Comparison of ENCODE assay signal across 38 cellular contexts in the genomic region with DNA sequence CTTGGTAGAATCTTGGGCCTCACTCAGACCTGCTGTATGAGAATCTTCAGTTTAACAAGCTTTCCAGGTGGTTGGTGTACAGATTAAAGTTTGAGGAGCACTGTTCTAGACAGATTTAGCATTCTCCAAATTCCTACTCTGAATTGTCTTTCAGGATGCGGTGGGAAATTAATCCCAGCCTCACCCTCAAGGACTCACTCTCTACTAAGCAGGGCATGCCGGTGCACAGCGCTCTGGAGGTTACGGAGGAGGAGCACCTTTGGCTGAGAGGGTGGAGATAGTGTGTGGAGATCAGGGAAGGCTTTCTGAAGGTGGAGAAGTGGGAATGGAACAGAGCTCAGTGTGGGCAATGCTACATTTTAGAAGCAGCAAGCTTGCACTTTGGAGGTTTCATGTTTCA.
"Had no signal": no experiment of that assay in that cellular context is flagged by ENCODE, and none has a peak within 500 bp of the region (broad histone marks: within the 10 kb centered on the region; RNA-seq: fewer than 3 reads in every experiment).

No MANE protein-coding gene starts in this region.

- H3K4me3 ChIP-seq: adrenal gland, ascending aorta, body of pancreas, breast epithelium, cardiac muscle cell had no signal

- H3K27ac Mint-ChIP-seq: activated naive CD4-positive, alpha-beta T cell treated with anti-CD3 and anti-CD28 coated beads for 36 hours; activated naive CD4-positive, alpha-beta T cell treated with anti-CD3 and anti-CD28 coated beads, Interleukin-2, amount 10 ng/mL, durations not matched to agents 7 days and 5 days; activated naive CD4-positive, alpha-beta T cell treated with anti-CD3 and anti-CD28 coated beads, Interleukin-2, amount 50 U/mL, for 24 hours; activated naive CD4-positive, alpha-beta T cell treated with anti-CD3 and anti-CD28 coated beads, Interleukin-2, amount 50 U/mL, for 72 hours; activated naive CD8-positive, alpha-beta T cell; activated naive CD8-positive, alpha-beta T cell treated with anti-CD3 and anti-CD28 coated beads for 36 hours; activated naive CD8-positive, alpha-beta T cell treated with anti-CD3 and anti-CD28 coated beads, Interleukin-2, amount 10 ng/mL, durations not matched to agents 7 days and 5 days; activated naive CD8-positive, alpha-beta T cell treated with anti-CD3 and anti-CD28 coated beads, Interleukin-2, amount 50 U/mL, for 24 hours; activated T-cell treated with anti-CD3 and anti-CD28 coated beads, Interleukin-2, amount 50 U/mL, for 24 hours; activated T-cell treated with anti-CD3 and anti-CD28 coated beads, Interleukin-2, amount 50 U/mL, for 72 hours; activated T-helper 1 cell treated with anti-CD3 and anti-CD28 coated beads, Interleukin-12 subunit alpha, Interleukin-12 subunit beta, Interleukin-2, Interleukin-4 antibody, amounts not matched to agents 30 ng/mL and 10 ng/mL and 1 ng/mL, durations not matched to agents 14 hours and 24 hours and 36 hours; activated T-helper 17 cell treated with anti-CD3 and anti-CD28 coated beads, Interleukin-2, amount 50 U/mL, for 72 hours; activated T-helper 2 cell treated with anti-CD3 and anti-CD28 coated beads, Interferon-gamma antibody, Interleukin-2, Interleukin-4, amounts not matched to agents 10 μg/mL and 5 μg/mL and 100 μg/mL, durations not matched to agents 14 hours and 24 hours and 36 hours; brain had no signal

- DNase-seq: activated effector memory CD4-positive, alpha-beta T cell treated with anti-CD3 and anti-CD28 coated beads, Interleukin-2, amount 50 U/mL, for 16 hours; activated effector memory CD4-positive, alpha-beta T cell treated with Interleukin-2 at 50 U/mL for 16 hours; activated gamma-delta T cell; activated gamma-delta T cell treated with Interleukin-2 at 50 U/mL for 16 hours; activated naive CD4-positive, alpha-beta T cell; activated naive CD4-positive, alpha-beta T cell treated with anti-CD3 and anti-CD28 coated beads for 36 hours; activated naive CD4-positive, alpha-beta T cell treated with anti-CD3 and anti-CD28 coated beads, Interleukin-2, amount 10 ng/mL, durations not matched to agents 7 days and 5 days; activated naive CD4-positive, alpha-beta T cell treated with anti-CD3 and anti-CD28 coated beads, Interleukin-2, amount 50 U/mL, for 16 hours; activated naive CD4-positive, alpha-beta T cell treated with Interleukin-2 at 50 U/mL for 16 hours; activated naive CD8-positive, alpha-beta T cell treated with anti-CD3 and anti-CD28 coated beads for 36 hours; activated naive CD8-positive, alpha-beta T cell treated with anti-CD3 and anti-CD28 coated beads, Interleukin-2, amount 10 ng/mL, durations not matched to agents 7 days and 5 days; activated naive CD8-positive, alpha-beta T cell treated with anti-CD3 and anti-CD28 coated beads, Interleukin-2, amount 50 U/mL, for 24 hours; activated T-cell treated with anti-CD3 and anti-CD28 coated beads, Interleukin-2, amount 50 U/mL, for 1 hour; activated T-cell treated with anti-CD3 and anti-CD28 coated beads, Interleukin-2, amount 50 U/mL, for 24 hours; activated T-cell treated with anti-CD3 and anti-CD28 coated beads, Interleukin-2, amount 50 U/mL, for 4 hours; activated T-cell treated with anti-CD3 and anti-CD28 coated beads, Interleukin-2, amount 50 U/mL, for 48 hours; activated T-cell treated with anti-CD3 and anti-CD28 coated beads, Interleukin-2, amount 50 U/mL, for 72 hours; adrenal gland; amniotic stem cell; amygdala; aorta; body of pancreas; brain microvascular endothelial cell; caudate nucleus; central memory CD4-positive, alpha-beta T cell; cerebellar nuclear complex had no signal

- H3K36me3 Mint-ChIP-seq: activated naive CD4-positive, alpha-beta T cell treated with anti-CD3 and anti-CD28 coated beads, Interleukin-2, amount 10 ng/mL, durations not matched to agents 7 days and 5 days; activated naive CD4-positive, alpha-beta T cell treated with anti-CD3 and anti-CD28 coated beads, Interleukin-2, amount 50 U/mL, for 24 hours; activated naive CD4-positive, alpha-beta T cell treated with anti-CD3 and anti-CD28 coated beads, Interleukin-2, amount 50 U/mL, for 72 hours; activated naive CD8-positive, alpha-beta T cell; activated naive CD8-positive, alpha-beta T cell treated with anti-CD3 and anti-CD28 coated beads for 36 hours; activated naive CD8-positive, alpha-beta T cell treated with anti-CD3 and anti-CD28 coated beads, Interleukin-2, amount 10 ng/mL, durations not matched to agents 7 days and 5 days; brain had no signal

- H3K4me1 ChIP-seq: adrenal gland, ascending aorta, body of pancreas, breast epithelium had no signal

- H3K27ac ChIP-seq: adrenal gland, ascending aorta, body of pancreas, brain microvascular endothelial cell, breast epithelium, cardiac muscle cell had no signal

- H3K9me3 ChIP-seq: adrenal gland, ascending aorta, body of pancreas, breast epithelium had no signal

- H3K36me3 ChIP-seq: adrenal gland, ascending aorta, brain microvascular endothelial cell, breast epithelium, cardiac muscle cell had no signal

- ATAC-seq: activated naive CD4-positive, alpha-beta T cell treated with anti-CD3 and anti-CD28 coated beads, Interleukin-2, amount 50 U/mL, for 72 hours; activated naive CD8-positive, alpha-beta T cell treated with anti-CD3 and anti-CD28 coated beads, Interleukin-2, amount 50 U/mL, for 24 hours; activated T-cell treated with anti-CD3 and anti-CD28 coated beads, Interleukin-2, amount 50 U/mL, for 4 hours; activated T-cell treated with anti-CD3 and anti-CD28 coated beads, Interleukin-2, amount 50 U/mL, for 72 hours; activated T-helper 17 cell treated with anti-CD3 and anti-CD28 coated beads, Interleukin-2, amount 50 U/mL, for 72 hours; body of pancreas had no signal

- H3K4me1 Mint-ChIP-seq: activated naive CD4-positive, alpha-beta T cell treated with anti-CD3 and anti-CD28 coated beads, Interleukin-2, amount 10 ng/mL, durations not matched to agents 7 days and 5 days; activated naive CD4-positive, alpha-beta T cell treated with anti-CD3 and anti-CD28 coated beads, Interleukin-2, amount 50 U/mL, for 24 hours; activated naive CD8-positive, alpha-beta T cell treated with anti-CD3 and anti-CD28 coated beads for 36 hours; activated naive CD8-positive, alpha-beta T cell treated with anti-CD3 and anti-CD28 coated beads, Interleukin-2, amount 10 ng/mL, durations not matched to agents 7 days and 5 days; activated naive CD8-positive, alpha-beta T cell treated with anti-CD3 and anti-CD28 coated beads, Interleukin-2, amount 50 U/mL, for 24 hours; activated T-helper 17 cell treated with anti-CD3 and anti-CD28 coated beads, Interleukin-2, amount 50 U/mL, for 72 hours; central memory CD8-positive, alpha-beta T cell had no signal

- H3K4me3 Mint-ChIP-seq: activated naive CD4-positive, alpha-beta T cell treated with anti-CD3 and anti-CD28 coated beads for 36 hours; activated naive CD4-positive, alpha-beta T cell treated with anti-CD3 and anti-CD28 coated beads, Interleukin-2, amount 10 ng/mL, durations not matched to agents 7 days and 5 days; activated naive CD4-positive, alpha-beta T cell treated with anti-CD3 and anti-CD28 coated beads, Interleukin-2, amount 50 U/mL, for 24 hours; activated naive CD8-positive, alpha-beta T cell; activated naive CD8-positive, alpha-beta T cell treated with anti-CD3 and anti-CD28 coated beads for 36 hours; activated naive CD8-positive, alpha-beta T cell treated with anti-CD3 and anti-CD28 coated beads, Interleukin-2, amount 10 ng/mL, durations not matched to agents 7 days and 5 days; activated naive CD8-positive, alpha-beta T cell treated with anti-CD3 and anti-CD28 coated beads, Interleukin-2, amount 50 U/mL, for 24 hours; activated T-cell treated with anti-CD3 and anti-CD28 coated beads, Interleukin-2, amount 50 U/mL, for 24 hours; activated T-cell treated with anti-CD3 and anti-CD28 coated beads, Interleukin-2, amount 50 U/mL, for 4 hours; activated T-cell treated with anti-CD3 and anti-CD28 coated beads, Interleukin-2, amount 50 U/mL, for 72 hours; activated T-helper 1 cell treated with anti-CD3 and anti-CD28 coated beads, Interleukin-12 subunit alpha, Interleukin-12 subunit beta, Interleukin-2, Interleukin-4 antibody, amounts not matched to agents 30 ng/mL and 10 ng/mL and 1 ng/mL, durations not matched to agents 14 hours and 24 hours and 36 hours; activated T-helper 17 cell treated with anti-CD3 and anti-CD28 coated beads, Interleukin-2, amount 50 U/mL, for 72 hours; brain; central memory CD8-positive, alpha-beta T cell had no signal

- H3K27me3 Mint-ChIP-seq: brain had no signal

- H3K27me3 ChIP-seq: adrenal gland, ascending aorta, body of pancreas, brain microvascular endothelial cell, breast epithelium had no signal

- H3K9me3 Mint-ChIP-seq: activated naive CD4-positive, alpha-beta T cell treated with anti-CD3 and anti-CD28 coated beads for 36 hours; activated naive CD4-positive, alpha-beta T cell treated with anti-CD3 and anti-CD28 coated beads, Interleukin-2, amount 10 ng/mL, durations not matched to agents 7 days and 5 days; activated naive CD4-positive, alpha-beta T cell treated with anti-CD3 and anti-CD28 coated beads, Interleukin-2, amount 50 U/mL, for 24 hours; activated naive CD4-positive, alpha-beta T cell treated with anti-CD3 and anti-CD28 coated beads, Interleukin-2, amount 50 U/mL, for 72 hours; activated naive CD8-positive, alpha-beta T cell treated with anti-CD3 and anti-CD28 coated beads for 36 hours; activated naive CD8-positive, alpha-beta T cell treated with anti-CD3 and anti-CD28 coated beads, Interleukin-2, amount 10 ng/mL, durations not matched to agents 7 days and 5 days; activated naive CD8-positive, alpha-beta T cell treated with anti-CD3 and anti-CD28 coated beads, Interleukin-2, amount 50 U/mL, for 24 hours; activated T-cell treated with anti-CD3 and anti-CD28 coated beads, Interleukin-2, amount 50 U/mL, for 24 hours; activated T-cell treated with anti-CD3 and anti-CD28 coated beads, Interleukin-2, amount 50 U/mL, for 4 hours; activated T-cell treated with anti-CD3 and anti-CD28 coated beads, Interleukin-2, amount 50 U/mL, for 72 hours; activated T-helper 1 cell treated with anti-CD3 and anti-CD28 coated beads, Interleukin-12 subunit alpha, Interleukin-12 subunit beta, Interleukin-2, Interleukin-4 antibody, amounts not matched to agents 30 ng/mL and 10 ng/mL and 1 ng/mL, durations not matched to agents 14 hours and 24 hours and 36 hours; activated T-helper 2 cell treated with anti-CD3 and anti-CD28 coated beads, Interferon-gamma antibody, Interleukin-2, Interleukin-4, amounts not matched to agents 10 μg/mL and 5 μg/mL and 100 μg/mL, durations not matched to agents 14 hours and 24 hours and 36 hours; brain; central memory CD8-positive, alpha-beta T cell had no signal

- FAIRE-seq: astrocyte had no signal
